In genomic region chr9:115739096-115739875, GRCh38 we compare ENCODE assay signal across 27 cellular contexts.
DNase-seq lines count a peak whose midpoint lies in the region; ATAC-seq and TF ChIP-seq lines count a peak whose summit lies in the region.
"Had no signal": no experiment of that assay in that cellular context is flagged by ENCODE, and none has a peak within 500 bp of the region (broad histone marks: within the 10 kb centered on the region; RNA-seq: fewer than 3 reads in every experiment).

No MANE protein-coding gene starts in this region.

- H3K4me1 ChIP-seq in vagina, result no peaks in the 10 kb centered on the region
- H3K4me1 ChIP-seq: BLaER1 treated with 17β-estradiol and CSF1 and Interleukin-3, amounts not matched to agents 10 nM and 100 nM; esophagus muscularis mucosa; heart left ventricle had no signal

- TF ChIP-seq POLR2A in vagina (IDR thresholded peaks at IDR 0.05), result no peak

- DNase-seq in EH (ENCODE audit: low read depth), result peak; percentile 72
- peak; percentile 84 for DNase-seq in SK-MEL-5 (ENCODE audit: low read depth, low spot score)
- DNase-seq in epithelial cell of prostate (ENCODE audit: low read depth, low spot score), result no peak
- DNase-seq in iris pigment epithelial cell (ENCODE audit: low read depth), result peak; percentile 28
- no peak for DNase-seq in vagina (ENCODE audit: extremely low spot score in 2 of 2)
- no peak for DNase-seq in NCI-H2107 (lab: John Stamatoyannopoulos, UW)
- DNase-seq in globus pallidus (ENCODE audit: low spot score), result no peak
- DNase-seq: activated B cell treated with CpG ODN at 0.5 μM for 24 hours; activated CD4-positive, alpha-beta T cell treated with anti-CD3 and anti-CD28 coated beads, Interleukin-2, amount 50 U/mL, for 1 hour; activated naive CD4-positive, alpha-beta T cell treated with anti-CD3 and anti-CD28 coated beads, Interleukin-2, amount 10 ng/mL, durations not matched to agents 7 days and 5 days; COR-L47; DMS79; effector memory CD8-positive, alpha-beta T cell; heart left ventricle; kidney glomerular epithelial cell; NCI-H1105; NCI-H187 treated with DMSO at 0.1 percent for 48 hours; NCI-H526; ovary; SHP77 treated with DMSO at 0.1 percent for 48 hours; stimulated activated CD4-positive, alpha-beta T cell treated with anti-CD3 and anti-CD28 coated beads, Interleukin-2, amount 100 ng/mL, for 48 hours; trophoblast cell had no signal

- H3K27ac ChIP-seq in epithelial cell of prostate (peak overlapping the region; percentile 37), vagina (no peak overlapping the region)
- H3K27ac ChIP-seq: BLaER1 treated with 17β-estradiol and CSF1 and Interleukin-3, amounts not matched to agents 10 nM and 100 nM; coronary artery; esophagus muscularis mucosa; heart left ventricle; ovary had no signal

- intact Hi-C loops in vagina (cut with DNase I), result no loop called here

- TF ChIP-seq CTCF in vagina (IDR thresholded peaks at IDR 0.05), result no peak

- H3K27me3 ChIP-seq in vagina, result no peaks in the 10 kb centered on the region
- H3K27me3 ChIP-seq: BLaER1 treated with 17β-estradiol and CSF1 and Interleukin-3, amounts not matched to agents 10 nM and 100 nM; heart left ventricle; ovary had no signal

- in situ Hi-C loops in SK-MEL-5 (cut with HindIII; ENCODE audit: low pct_unique_long_range_greater_than_20kb, low sequenced_read_pairs), result no loop called here

- ATAC-seq in HG02885 (IDR thresholded peaks at IDR 0.05; ENCODE audit: poor library complexity, unreplicated experiment), result no peak
- ATAC-seq: effector memory CD8-positive, alpha-beta T cell; heart left ventricle had no signal

- H3K9me3 ChIP-seq in vagina, result no peaks in the 10 kb centered on the region
- H3K9me3 ChIP-seq: BLaER1 treated with 17β-estradiol and CSF1 and Interleukin-3, amounts not matched to agents 10 nM and 100 nM; esophagus muscularis mucosa; heart left ventricle; ovary had no signal

- no peak overlapping the region for H3K4me3 ChIP-seq in vagina
- H3K4me3 ChIP-seq: BLaER1 treated with 17β-estradiol and CSF1 and Interleukin-3, amounts not matched to agents 10 nM and 100 nM; coronary artery; esophagus muscularis mucosa; heart left ventricle; lung; ovary had no signal

- no peaks in the 10 kb centered on the region for H3K36me3 ChIP-seq in vagina
- H3K36me3 ChIP-seq: BLaER1 treated with 17β-estradiol and CSF1 and Interleukin-3, amounts not matched to agents 10 nM and 100 nM; esophagus muscularis mucosa; heart left ventricle; ovary had no signal

Comparison
In these comparisons a context has a peak if more than half of its experiments do, and no peak if none do; other contexts are left out.
1. DNase-seq: peak in EH (single experiment), SK-MEL-5 (single experiment) and iris pigment epithelial cell (single experiment); none in epithelial cell of prostate (single experiment), vagina (0 of 2), NCI-H2107 (single experiment) and globus pallidus (single experiment).